In the genomic region with DNA sequence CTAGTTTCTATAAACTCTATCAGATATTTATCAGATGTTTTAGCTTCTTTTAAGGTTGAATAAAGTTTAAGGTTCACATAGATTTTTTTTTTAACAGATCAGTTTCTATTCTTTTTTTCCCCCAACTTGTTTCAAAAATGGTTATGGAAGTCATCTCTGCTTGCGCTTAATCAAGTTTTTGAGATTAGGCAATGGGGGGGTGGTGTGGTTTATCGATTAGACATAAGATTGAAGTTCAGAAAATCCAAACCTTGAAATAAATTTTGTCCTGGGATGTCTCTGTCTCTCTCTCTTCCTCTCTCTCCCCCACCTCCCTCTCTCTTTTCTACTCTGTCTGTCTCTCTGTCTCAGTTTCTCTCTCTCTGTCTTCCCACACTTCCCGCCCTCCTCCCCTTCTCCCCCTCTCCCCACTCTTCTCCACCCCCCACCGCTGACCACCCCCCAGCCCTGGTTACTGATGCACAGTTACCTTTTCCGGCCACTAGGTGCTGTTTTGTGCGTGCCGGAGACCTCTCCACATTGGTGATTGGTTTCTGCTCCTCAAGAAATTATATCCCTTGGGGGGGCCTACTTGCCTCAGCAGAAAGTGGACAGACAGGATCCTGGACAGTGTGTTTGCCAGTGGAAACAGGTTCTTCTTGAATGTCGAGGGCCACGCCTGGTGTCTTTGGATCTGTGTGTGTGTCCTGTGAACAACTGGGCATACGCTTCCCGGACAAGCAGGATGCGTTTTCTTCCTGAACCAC, we compare ENCODE assay signal across 10 cellular contexts. TPM values are rescaled to one million over a fixed set of nuclear protein-coding genes. Genes with fewer than 3 reads are reported as not detected.
DNase-seq lines count a peak whose midpoint lies in the region; ATAC-seq, FAIRE-seq and TF ChIP-seq lines count a peak whose summit lies in the region.
"Had no signal": no experiment of that assay in that cellular context is flagged by ENCODE, and none has a peak within 500 bp of the region (broad histone marks: within the 10 kb centered on the region; RNA-seq: fewer than 3 reads in every experiment).

No MANE protein-coding gene starts in this region.

- no peak overlapping the region for H3K4me3 ChIP-seq in breast epithelium
- no peak overlapping the region for H3K4me3 ChIP-seq in HepG2 (replicated peaks in 1 of 3; ENCODE audit: insufficient read depth in 1 of 3, low read depth in 2 of 3, low read length in 3 of 3)
- H3K4me3 ChIP-seq in left lung, result no peak overlapping the region

- WGBS in HepG2 (ENCODE audit: low lambda C conversion rate), result 37% methylated on average over 11 of the region's 12 CpGs

- ATAC-seq in HepG2 (peak; percentile 64), left lung (no peak), GM21737 (IDR thresholded peaks at IDR 0.05; ENCODE audit: unreplicated experiment) (no peak), GM21360 (IDR thresholded peaks at IDR 0.05; ENCODE audit: unreplicated experiment) (no peak)
- ATAC-seq: activated CD4-positive, alpha-beta T cell treated with anti-CD3 and anti-CD28 coated beads for 36 hours had no signal

- H3K36me3 Mint-ChIP-seq in Calu3 (ENCODE audit: insufficient read depth, unreplicated experiment), result no peaks in the 10 kb centered on the region
- H3K36me3 Mint-ChIP-seq in activated T-helper 2 cell treated with anti-CD3 and anti-CD28 coated beads, Interferon-gamma antibody, Interleukin-2, Interleukin-4, amounts not matched to agents 10 μg/mL and 5 μg/mL and 100 μg/mL, durations not matched to agents 14 hours and 24 hours and 36 hours (ENCODE audit: low read depth), result no peaks in the 10 kb centered on the region

- TF ChIP-seq CTCF in Calu3 (IDR thresholded peaks at IDR 0.05; ENCODE audit: unreplicated experiment) (peak; percentile 21), breast epithelium (IDR thresholded peaks at IDR 0.05) (peak; percentile 26 to 54 (median 32)), HepG2 (CRISPR knock-in tag; IDR thresholded peaks at IDR 0.05) (no peak), left lung (IDR thresholded peaks at IDR 0.05) (no peak)

- BruUV-seq in Calu3 (replicated peaks; lab: Mats Ljungman, UMichigan) (no TSS peak), HepG2 (replicated peaks; lab: Mats Ljungman, UMichigan) (no TSS peak)

- TF ChIP-seq EP300 in HepG2 (IDR thresholded peaks at IDR 0.05; ENCODE audit: low read depth in 2 of 2, low read length in 2 of 2) (no peak), HepG2 (CRISPR knock-in tag; IDR thresholded peaks at IDR 0.05; ENCODE audit: borderline replicate concordance) (no peak)

- intact Hi-C loops in Calu3 (cut with micrococcal nuclease; ENCODE audit: unreplicated experiment) (no loop called here), breast epithelium (cut with DNase I; ENCODE audit: low total_unique reads) (no loop called here), HepG2 (cut with micrococcal nuclease; ENCODE audit: unreplicated experiment) (no loop called here), left lung (cut with DNase I) (no loop called here)
- intact Hi-C loops in activated T-helper 2 cell treated with anti-CD3 and anti-CD28 coated beads, Interferon-gamma antibody, Interleukin-2, Interleukin-4, amounts not matched to agents 10 μg/mL and 5 μg/mL and 100 μg/mL, durations not matched to agents 14 hours and 24 hours and 36 hours (cut with micrococcal nuclease), result no loop called here

- H3K36me3 ChIP-seq in breast epithelium, result no peaks in the 10 kb centered on the region
- no peaks in the 10 kb centered on the region for H3K36me3 ChIP-seq in HepG2 (replicated peaks in 1 of 2; ENCODE audit: control insufficient read depth in 1 of 2, insufficient read depth in 2 of 2, low read length in 2 of 2)
- no peaks in the 10 kb centered on the region for H3K36me3 ChIP-seq in left lung

- CTCF ChIA-PET in Calu3 (lab: Charles Lee) (interaction anchor here (1.2 kb wide), 1 partner anchor 99 kb away, joined by 3 read pairs; no protein-coding TSS in a partner anchor), HepG2 (lab: Yijun Ruan, JAX; ENCODE audit: low intra/inter-chr PET ratio, low total read pairs) (no interaction called here)

- H3K9me3 ChIP-seq in breast epithelium (peaks cover 0 to 12% of the 10 kb centered on the region in 2 donors), HepG2 (ENCODE audit: low read length) (no peaks in the 10 kb centered on the region), left lung (peaks cover 0 to 8% of the 10 kb centered on the region in 2 donors)

- no peak overlapping the region for H3K4me3 Mint-ChIP-seq in Calu3 (ENCODE audit: low read depth, unreplicated experiment)
- H3K4me3 Mint-ChIP-seq in activated T-helper 2 cell treated with anti-CD3 and anti-CD28 coated beads, Interferon-gamma antibody, Interleukin-2, Interleukin-4, amounts not matched to agents 10 μg/mL and 5 μg/mL and 100 μg/mL, durations not matched to agents 14 hours and 24 hours and 36 hours (ENCODE audit: low read depth), result no peak overlapping the region
- H3K4me3 Mint-ChIP-seq: activated CD4-positive, alpha-beta T cell treated with anti-CD3 and anti-CD28 coated beads for 36 hours had no signal

- H3K27ac ChIP-seq in breast epithelium, result peak overlapping the region; percentile 79 to 81
- H3K27ac ChIP-seq in HepG2 (ENCODE audit: extremely low read length, insufficient read depth, low read length), result no peak overlapping the region
- no peak overlapping the region for H3K27ac ChIP-seq in left lung

- H3K4me1 ChIP-seq in breast epithelium (peaks cover 0 to 4% of the 10 kb centered on the region in 2 donors), HepG2 (ENCODE audit: insufficient read depth, low read length) (no peaks in the 10 kb centered on the region), left lung (no peaks in the 10 kb centered on the region)

- no peak overlapping the region for H2AFZ ChIP-seq in HepG2 (ENCODE audit: low read length)

- TF ChIP-seq RAD21 in HepG2 (CRISPR knock-in tag; IDR thresholded peaks at IDR 0.05), result no peak

- no peaks in the 10 kb centered on the region for H3K4me1 Mint-ChIP-seq in Calu3 (ENCODE audit: low read depth, unreplicated experiment)
- no peaks in the 10 kb centered on the region for H3K4me1 Mint-ChIP-seq in activated T-helper 2 cell treated with anti-CD3 and anti-CD28 coated beads, Interferon-gamma antibody, Interleukin-2, Interleukin-4, amounts not matched to agents 10 μg/mL and 5 μg/mL and 100 μg/mL, durations not matched to agents 14 hours and 24 hours and 36 hours (ENCODE audit: low read depth)
- H3K4me1 Mint-ChIP-seq: activated CD4-positive, alpha-beta T cell treated with anti-CD3 and anti-CD28 coated beads for 36 hours had no signal

- H3K27me3 Mint-ChIP-seq in Calu3 (ENCODE audit: unreplicated experiment), result no peaks in the 10 kb centered on the region
- H3K27me3 Mint-ChIP-seq in activated T-helper 2 cell treated with anti-CD3 and anti-CD28 coated beads, Interferon-gamma antibody, Interleukin-2, Interleukin-4, amounts not matched to agents 10 μg/mL and 5 μg/mL and 100 μg/mL, durations not matched to agents 14 hours and 24 hours and 36 hours (ENCODE audit: low read depth), result peaks cover 20% of the 10 kb centered on the region

- no peak overlapping the region for H3K4me2 ChIP-seq in HepG2 (ENCODE audit: low read depth, low read length)

- in situ Hi-C loops in HepG2 (cut with HindIII; ENCODE audit: extremely low pct_ligation_motif_present, low pct_unique_long_range_greater_than_20kb), result no loop called here

- H3K9ac ChIP-seq in HepG2 (ENCODE audit: insufficient read depth, low read depth, low read length), result no peak overlapping the region

- no peak for FAIRE-seq in HepG2 (lab: Jason Lieb, UNC)

- POLR2A ChIA-PET in HepG2 (lab: Yijun Ruan, JAX), result no interaction called here

- TF ChIP-seq POLR2A in breast epithelium (IDR thresholded peaks at IDR 0.05) (no peak), HepG2 (IDR thresholded peaks at IDR 0.05; ENCODE audit: insufficient read depth in 1 of 2, low read depth in 2 of 2, low read length in 2 of 2) (no peak)

- no peaks in the 10 kb centered on the region for H4K20me1 ChIP-seq in HepG2 (ENCODE audit: insufficient read depth, low read length)

- peaks cover 5% of the 10 kb centered on the region for H3K9me3 Mint-ChIP-seq in Calu3 (ENCODE audit: low read depth, unreplicated experiment)
- no peaks in the 10 kb centered on the region for H3K9me3 Mint-ChIP-seq in activated T-helper 2 cell treated with anti-CD3 and anti-CD28 coated beads, Interferon-gamma antibody, Interleukin-2, Interleukin-4, amounts not matched to agents 10 μg/mL and 5 μg/mL and 100 μg/mL, durations not matched to agents 14 hours and 24 hours and 36 hours

- DNase-seq in Calu3 (peak; percentile 51), HPDE6-E6E7 (ENCODE audit: extremely low spot score) (peak; percentile 46), breast epithelium (ENCODE audit: low spot score in 2 of 2) (peak; percentile 84 to 91), HepG2 (ENCODE audit: low spot score) (no peak), left lung (no peak)
- no peak for DNase-seq in activated T-helper 2 cell treated with anti-CD3 and anti-CD28 coated beads, Interferon-gamma antibody, Interleukin-2, Interleukin-4, amounts not matched to agents 10 μg/mL and 5 μg/mL and 100 μg/mL, durations not matched to agents 14 hours and 24 hours and 36 hours (ENCODE audit: low spot score)
- DNase-seq: activated CD4-positive, alpha-beta T cell treated with anti-CD3 and anti-CD28 coated beads for 36 hours; GF-D8 had no signal

- H3K27me3 ChIP-seq in breast epithelium (no peaks in the 10 kb centered on the region), HepG2 (ENCODE audit: control insufficient read depth in 1 of 2, insufficient read depth in 2 of 2, low read length in 2 of 2) (no peaks in the 10 kb centered on the region), left lung (peaks cover 0 to 24% of the 10 kb centered on the region in 2 donors)

- H3K79me2 ChIP-seq in HepG2 (ENCODE audit: insufficient read depth, low read length), result no peaks in the 10 kb centered on the region

- H3K27ac Mint-ChIP-seq in Calu3 (ENCODE audit: unreplicated experiment), result no peak overlapping the region
- H3K27ac Mint-ChIP-seq in activated T-helper 2 cell treated with anti-CD3 and anti-CD28 coated beads, Interferon-gamma antibody, Interleukin-2, Interleukin-4, amounts not matched to agents 10 μg/mL and 5 μg/mL and 100 μg/mL, durations not matched to agents 14 hours and 24 hours and 36 hours, result no peak overlapping the region
- H3K27ac Mint-ChIP-seq: activated CD4-positive, alpha-beta T cell treated with anti-CD3 and anti-CD28 coated beads for 36 hours had no signal

RNA-seq across cellular contexts. Expression of gene ANO1, which starts 29.7 kb away (rescaled TPM):
- 10.4 and 17.8 TPM in 2 replicates for total RNA-seq in Calu3 (2022)
- total RNA-seq in breast epithelium, result 10 to 100 TPM in 2 of 3 donors, 1 to 10 TPM in 1; 3.7 to 95.0 (median 53.7) TPM
- not detected in 2 replicates for total RNA-seq in HepG2 (2016; rRNA removed; fragmentation: Illumina TruSeq; extraction: Trizol)
- not detected in 2 replicates for total RNA-seq in HepG2 (2016; cell fraction: cytosol; rRNA removed; fragmentation: Illumina TruSeq; extraction: Trizol; ENCODE audit: low read depth)
- total RNA-seq in HepG2 (2016; cell fraction: insoluble cytoplasmic fraction; rRNA removed; fragmentation: Illumina TruSeq; extraction: Trizol), result not detected in 2 replicates
- not detected in 2 replicates for total RNA-seq in HepG2 (2016; cell fraction: membrane; rRNA removed; fragmentation: Illumina TruSeq; extraction: Trizol)
- total RNA-seq in HepG2 (2016; cell fraction: nucleus; rRNA removed; fragmentation: Illumina TruSeq; extraction: Trizol), result not detected in 2 replicates
- polyA plus RNA-seq in HepG2 (2011; rRNA removed), result not detected in 2 replicates
- not detected in 2 replicates for polyA plus RNA-seq in HepG2 (2011; cell fraction: cytosol; rRNA removed)
- polyA plus RNA-seq in HepG2 (2011; cell fraction: nucleus; rRNA removed), result not detected in 2 replicates
- not detected in 2 replicates for polyA plus RNA-seq in HepG2 (2012)
- not detected in 2 replicates for polyA plus RNA-seq in HepG2 (2016; cell fraction: cytosol; fragmentation: Illumina TruSeq; extraction: Trizol; ENCODE audit: low read depth)
- polyA plus RNA-seq in HepG2 (2016; cell fraction: insoluble cytoplasmic fraction; fragmentation: Illumina TruSeq; extraction: Trizol; ENCODE audit: low read depth), result not detected in 2 replicates
- not detected in 2 replicates for polyA plus RNA-seq in HepG2 (2016; cell fraction: membrane; fragmentation: Illumina TruSeq; extraction: Trizol; ENCODE audit: low read depth)
- not detected in 2 replicates for polyA plus RNA-seq in HepG2 (2016; cell fraction: nucleus; fragmentation: Illumina TruSeq; extraction: Trizol; ENCODE audit: insufficient read depth, low read depth)
- 0.14 TPM in 1 of 2 replicates, not detected in the other for polyA minus RNA-seq in HepG2 (2011; rRNA and poly(A)+ RNA removed; ENCODE audit: low replicate concordance)
- polyA minus RNA-seq in HepG2 (2011; cell fraction: cytosol; rRNA and poly(A)+ RNA removed), result not detected in 2 replicates
- not detected in 2 replicates for polyA minus RNA-seq in HepG2 (2011; cell fraction: nucleus; rRNA and poly(A)+ RNA removed)
- total RNA-seq in left lung, result 1 to 10 TPM; 4.9 to 6.2 TPM
- not detected in 2 replicates for total RNA-seq in activated T-helper 2 cell treated with anti-CD3 and anti-CD28 coated beads, Interferon-gamma antibody, Interleukin-2, Interleukin-4, amounts not matched to agents 10 μg/mL and 5 μg/mL and 100 μg/mL, durations not matched to agents 14 hours and 24 hours and 36 hours
- total RNA-seq: activated CD4-positive, alpha-beta T cell treated with anti-CD3 and anti-CD28 coated beads for 36 hours had no signal

Comparison
In these comparisons a context has a peak if more than half of its experiments do, and no peak if none do; other contexts are left out.
1. DNase-seq: peak in Calu3 (single experiment), HPDE6-E6E7 (single experiment) and breast epithelium (2 of 2); none in HepG2 (single experiment), left lung (0 of 2) and activated T-helper 2 cell treated with anti-CD3 and anti-CD28 coated beads, Interferon-gamma antibody, Interleukin-2, Interleukin-4, amounts not matched to agents 10 μg/mL and 5 μg/mL and 100 μg/mL, durations not matched to agents 14 hours and 24 hours and 36 hours (single experiment).
2. CTCF ChIP-seq: peak in Calu3 (single experiment) and breast epithelium (3 of 3); none in HepG2 (single experiment) and left lung (0 of 2).
3. H3K27ac ChIP-seq: peak in breast epithelium (2 of 2); none in HepG2 (single experiment) and left lung (0 of 2).